In the genomic region with DNA sequence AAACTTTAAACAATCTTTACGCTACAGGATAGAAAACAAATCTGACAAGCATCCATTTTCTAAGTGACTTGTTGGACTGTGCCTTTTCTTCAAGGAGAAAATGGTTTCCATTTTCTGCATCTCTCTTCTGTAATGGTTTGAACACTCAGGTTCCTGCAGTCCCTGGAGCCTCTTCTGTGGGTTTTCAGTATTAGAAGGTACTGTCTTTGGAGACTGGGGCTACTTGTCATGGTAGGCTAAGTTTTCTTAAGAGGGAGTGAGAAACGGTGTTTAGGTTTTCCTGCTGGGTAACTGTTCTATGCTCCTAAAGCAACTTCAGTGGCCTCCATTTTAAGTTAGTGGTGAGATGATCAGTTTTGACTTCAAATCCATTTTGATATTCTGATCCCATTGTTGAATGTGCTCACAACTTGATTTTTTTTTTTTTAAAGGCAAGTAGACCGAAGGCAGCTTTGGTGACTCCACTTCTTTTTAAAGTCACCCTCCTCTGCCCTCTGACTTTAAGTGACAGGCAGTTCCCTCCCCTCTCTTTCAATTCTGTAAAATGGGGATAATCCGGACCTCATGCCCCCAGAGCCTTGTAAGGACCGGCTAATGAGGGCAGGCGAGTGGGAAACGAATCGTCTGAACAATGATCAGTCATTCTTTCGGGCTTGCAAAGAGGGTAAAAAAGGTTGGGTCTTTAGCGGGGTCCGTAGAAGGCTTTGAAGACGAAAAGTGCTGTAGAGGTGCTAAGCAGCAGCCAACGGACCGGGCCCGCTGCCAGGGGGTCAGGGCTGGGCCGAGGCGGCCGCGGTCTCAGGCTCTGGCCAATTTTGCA, we compare ENCODE assay signal across 8 cellular contexts. TPM values are rescaled to one million over a fixed set of nuclear protein-coding genes. Genes with fewer than 3 reads are reported as not detected.
DNase-seq lines count a peak whose midpoint lies in the region; TF ChIP-seq lines count a peak whose summit lies in the region.

No MANE protein-coding gene starts in this region.

- no peak for TF ChIP-seq CTCF in fibroblast of pulmonary artery (IDR thresholded peaks at IDR 0.05; ENCODE audit: low read length, missing control alignments)

- DNase-seq in NCI-H1694 treated with DMSO at 0.1 percent for 48 hours (lab: John Stamatoyannopoulos, UW) = peak; percentile 19
- no peak for DNase-seq in NCI-H1694 (lab: John Stamatoyannopoulos, UW)
- peak; percentile 22 for DNase-seq in SK-N-DZ (ENCODE audit: low spot score)
- no peak for DNase-seq in fibroblast of pulmonary artery (ENCODE audit: low read depth)
- no peak for DNase-seq in skeletal muscle cell (ENCODE audit: low read depth)
- DNase-seq in DMS79 (lab: John Stamatoyannopoulos, UW) = no peak
- DNase-seq in activated CD4-positive, alpha-beta T cell treated with anti-CD3 and anti-CD28 coated beads for 4 hours = no peak
- no peak for DNase-seq in glomerular visceral epithelial cell (ENCODE audit: extremely low spot score)

- peak overlapping the region; percentile 74 for H3K4me3 ChIP-seq in fibroblast of pulmonary artery (replicated peaks; ENCODE audit: low read depth, low read length)
- H3K4me3 ChIP-seq in skeletal muscle cell (ENCODE audit: low read depth, low read length) = peak overlapping the region; percentile 75

RNA-seq across cellular contexts. Expression of a gene that starts 1.0 kb away (rescaled TPM):
- polyA plus RNA-seq in SK-N-DZ (2014; cell fraction: cytosol; rRNA removed) = 28.8 and 29.1 TPM in 2 replicates
- polyA plus RNA-seq in SK-N-DZ (2014; cell fraction: nucleus; rRNA removed) = 14.1 and 24.3 TPM in 2 replicates

Comparison
In these comparisons a context has a peak if more than half of its experiments do, and no peak if none do; other contexts are left out.
1. DNase-seq: peak in NCI-H1694 treated with DMSO at 0.1 percent for 48 hours (single experiment) and SK-N-DZ (single experiment); none in NCI-H1694 (single experiment), fibroblast of pulmonary artery (single experiment), skeletal muscle cell (single experiment), DMS79 (single experiment), activated CD4-positive, alpha-beta T cell treated with anti-CD3 and anti-CD28 coated beads for 4 hours (0 of 2) and glomerular visceral epithelial cell (single experiment).